Comparison of ENCODE assay signal across 1 cellular context in the genomic region with DNA sequence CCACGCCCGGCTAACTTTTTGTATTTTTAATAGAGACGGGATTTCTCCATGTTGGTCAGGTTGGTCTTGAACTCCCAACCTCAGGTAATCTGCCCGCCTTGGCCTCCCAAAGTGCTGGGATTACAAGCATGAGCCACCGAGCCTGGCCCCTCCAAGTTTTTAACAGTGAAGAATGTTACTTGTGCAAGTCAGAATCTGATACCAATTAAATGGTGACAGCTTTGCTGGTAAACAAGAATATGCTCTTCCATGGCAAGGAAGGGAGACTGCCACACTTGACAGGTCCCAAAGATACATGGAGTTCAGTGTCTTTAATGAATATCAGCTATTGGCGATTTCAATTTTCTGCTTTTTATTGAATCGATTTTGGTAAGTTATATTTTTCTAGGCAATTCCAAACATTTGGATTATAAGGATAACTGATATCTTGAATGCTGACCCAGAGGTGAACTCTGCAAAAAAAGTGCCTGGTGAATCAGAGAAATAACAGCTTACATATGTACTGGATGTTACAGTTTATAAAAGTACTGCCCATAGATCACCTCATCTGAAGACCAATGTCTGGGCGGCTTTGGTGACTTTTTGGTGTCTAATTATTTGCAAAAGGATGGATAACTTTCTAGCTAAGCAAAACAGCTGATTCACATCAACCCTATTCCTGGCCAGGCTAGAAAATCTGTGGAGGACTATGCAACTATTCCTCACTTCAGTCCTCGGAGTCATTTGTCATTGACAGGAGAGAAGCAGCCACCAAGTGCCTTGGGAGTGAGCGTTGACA.
TF ChIP-seq lines count a peak whose summit lies in the region.

No MANE protein-coding gene starts in this region.

TF ChIP-seq in GM23338, 12 proteins besides CTCF, POLR2A, EP300 and RAD21 (continued from another document):
- TF ChIP-seq ZNF462 (CRISPR knock-in tag; IDR thresholded peaks at IDR 0.05) (no peak), NANOG (IDR thresholded peaks at IDR 0.05; ENCODE audit: borderline replicate concordance) (no peak), EZH2phosphoT487 (IDR thresholded peaks at IDR 0.05; ENCODE audit: unreplicated experiment) (no peak), ZNF114 (CRISPR knock-in tag; IDR thresholded peaks at IDR 0.05) (no peak), STAT1 (IDR thresholded peaks at IDR 0.05; ENCODE audit: unreplicated experiment) (no peak), ZNF331 (CRISPR knock-in tag; IDR thresholded peaks at IDR 0.05; ENCODE audit: low read depth) (no peak)
